In the genomic region with DNA sequence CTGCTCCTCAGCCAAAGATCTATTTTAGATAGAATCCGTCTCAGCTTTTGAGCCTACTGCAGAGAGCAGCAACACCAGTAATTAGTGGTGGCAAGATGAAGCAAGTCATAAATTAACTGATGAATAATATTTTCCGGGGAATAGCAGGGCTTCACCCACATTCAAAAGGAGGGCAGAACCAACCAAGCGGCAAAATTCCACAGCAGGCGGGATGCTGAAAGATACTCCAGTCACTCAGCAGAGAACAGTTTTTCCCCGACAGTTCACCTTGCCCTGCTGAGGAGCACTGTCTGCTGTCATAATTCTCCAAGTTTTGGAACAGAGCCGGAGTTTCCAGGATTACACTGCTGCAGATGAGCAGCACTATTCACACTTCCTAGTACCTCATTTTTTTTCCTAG, we compare ENCODE assay signal across 2 cellular contexts.
TF ChIP-seq lines count a peak whose summit lies in the region.

No MANE protein-coding gene starts in this region.

TF ChIP-seq in HEK293, 187 proteins besides CTCF, POLR2A, EP300 and RAD21 (continued from another document):
- TF ChIP-seq, protein P1, sequence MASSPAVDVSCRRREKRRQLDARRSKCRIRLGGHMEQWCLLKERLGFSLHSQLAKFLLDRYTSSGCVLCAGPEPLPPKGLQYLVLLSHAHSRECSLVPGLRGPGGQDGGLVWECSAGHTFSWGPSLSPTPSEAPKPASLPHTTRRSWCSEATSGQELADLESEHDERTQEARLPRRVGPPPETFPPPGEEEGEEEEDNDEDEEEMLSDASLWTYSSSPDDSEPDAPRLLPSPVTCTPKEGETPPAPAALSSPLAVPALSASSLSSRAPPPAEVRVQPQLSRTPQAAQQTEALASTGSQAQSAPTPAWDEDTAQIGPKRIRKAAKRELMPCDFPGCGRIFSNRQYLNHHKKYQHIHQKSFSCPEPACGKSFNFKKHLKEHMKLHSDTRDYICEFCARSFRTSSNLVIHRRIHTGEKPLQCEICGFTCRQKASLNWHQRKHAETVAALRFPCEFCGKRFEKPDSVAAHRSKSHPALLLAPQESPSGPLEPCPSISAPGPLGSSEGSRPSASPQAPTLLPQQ (tag by site-specific recombination; IDR thresholded peaks at IDR 0.05) = no peak
- TF ChIP-seq ZFP69B (tag by site-specific recombination; IDR thresholded peaks at IDR 0.05) (no peak), SP7 (tag by site-specific recombination; IDR thresholded peaks at IDR 0.05) (peak; percentile 64)

TF ChIP-seq in WTC11, 78 proteins besides CTCF, POLR2A, EP300 and RAD21 (continued from another document):
- TF ChIP-seq, protein P2, sequence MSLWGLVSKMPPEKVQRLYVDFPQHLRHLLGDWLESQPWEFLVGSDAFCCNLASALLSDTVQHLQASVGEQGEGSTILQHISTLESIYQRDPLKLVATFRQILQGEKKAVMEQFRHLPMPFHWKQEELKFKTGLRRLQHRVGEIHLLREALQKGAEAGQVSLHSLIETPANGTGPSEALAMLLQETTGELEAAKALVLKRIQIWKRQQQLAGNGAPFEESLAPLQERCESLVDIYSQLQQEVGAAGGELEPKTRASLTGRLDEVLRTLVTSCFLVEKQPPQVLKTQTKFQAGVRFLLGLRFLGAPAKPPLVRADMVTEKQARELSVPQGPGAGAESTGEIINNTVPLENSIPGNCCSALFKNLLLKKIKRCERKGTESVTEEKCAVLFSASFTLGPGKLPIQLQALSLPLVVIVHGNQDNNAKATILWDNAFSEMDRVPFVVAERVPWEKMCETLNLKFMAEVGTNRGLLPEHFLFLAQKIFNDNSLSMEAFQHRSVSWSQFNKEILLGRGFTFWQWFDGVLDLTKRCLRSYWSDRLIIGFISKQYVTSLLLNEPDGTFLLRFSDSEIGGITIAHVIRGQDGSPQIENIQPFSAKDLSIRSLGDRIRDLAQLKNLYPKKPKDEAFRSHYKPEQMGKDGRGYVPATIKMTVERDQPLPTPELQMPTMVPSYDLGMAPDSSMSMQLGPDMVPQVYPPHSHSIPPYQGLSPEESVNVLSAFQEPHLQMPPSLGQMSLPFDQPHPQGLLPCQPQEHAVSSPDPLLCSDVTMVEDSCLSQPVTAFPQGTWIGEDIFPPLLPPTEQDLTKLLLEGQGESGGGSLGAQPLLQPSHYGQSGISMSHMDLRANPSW (CRISPR knock-in tag; conservative IDR thresholded peaks at IDR 0.05; ENCODE audit: low read depth) = no peak
- TF ChIP-seq, protein P3, sequence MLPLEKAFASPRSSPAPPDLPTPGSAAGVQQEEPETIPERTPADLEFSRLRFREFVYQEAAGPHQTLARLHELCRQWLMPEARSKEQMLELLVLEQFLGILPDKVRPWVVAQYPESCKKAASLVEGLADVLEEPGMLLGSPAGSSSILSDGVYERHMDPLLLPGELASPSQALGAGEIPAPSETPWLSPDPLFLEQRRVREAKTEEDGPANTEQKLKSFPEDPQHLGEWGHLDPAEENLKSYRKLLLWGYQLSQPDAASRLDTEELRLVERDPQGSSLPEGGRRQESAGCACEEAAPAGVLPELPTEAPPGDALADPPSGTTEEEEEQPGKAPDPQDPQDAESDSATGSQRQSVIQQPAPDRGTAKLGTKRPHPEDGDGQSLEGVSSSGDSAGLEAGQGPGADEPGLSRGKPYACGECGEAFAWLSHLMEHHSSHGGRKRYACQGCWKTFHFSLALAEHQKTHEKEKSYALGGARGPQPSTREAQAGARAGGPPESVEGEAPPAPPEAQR (CRISPR knock-in tag; IDR thresholded peaks at IDR 0.05) = no peak
- TF ChIP-seq AR (CRISPR knock-in tag; IDR thresholded peaks at IDR 0.05) (no peak), TCF7 (CRISPR knock-in tag; IDR thresholded peaks at IDR 0.05; ENCODE audit: low read depth) (no peak), ZNF138 (CRISPR knock-in tag; conservative IDR thresholded peaks at IDR 0.05) (no peak)
- TF ChIP-seq, protein P4, sequence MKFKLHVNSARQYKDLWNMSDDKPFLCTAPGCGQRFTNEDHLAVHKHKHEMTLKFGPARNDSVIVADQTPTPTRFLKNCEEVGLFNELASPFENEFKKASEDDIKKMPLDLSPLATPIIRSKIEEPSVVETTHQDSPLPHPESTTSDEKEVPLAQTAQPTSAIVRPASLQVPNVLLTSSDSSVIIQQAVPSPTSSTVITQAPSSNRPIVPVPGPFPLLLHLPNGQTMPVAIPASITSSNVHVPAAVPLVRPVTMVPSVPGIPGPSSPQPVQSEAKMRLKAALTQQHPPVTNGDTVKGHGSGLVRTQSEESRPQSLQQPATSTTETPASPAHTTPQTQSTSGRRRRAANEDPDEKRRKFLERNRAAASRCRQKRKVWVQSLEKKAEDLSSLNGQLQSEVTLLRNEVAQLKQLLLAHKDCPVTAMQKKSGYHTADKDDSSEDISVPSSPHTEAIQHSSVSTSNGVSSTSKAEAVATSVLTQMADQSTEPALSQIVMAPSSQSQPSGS (CRISPR knock-in tag; IDR thresholded peaks at IDR 0.05; ENCODE audit: borderline replicate concordance, low read depth) = no peak
